ENCODE assay signal across 8 cellular contexts in genomic region chr10:124640538-124641231, GRCh38.
DNase-seq lines count a peak whose midpoint lies in the region; ATAC-seq and TF ChIP-seq lines count a peak whose summit lies in the region.

No MANE protein-coding gene starts in this region.

- TF ChIP-seq CTCF in activated CD8-positive, alpha-beta T cell treated with anti-CD3 and anti-CD28 coated beads for 36 hours (IDR thresholded peaks at IDR 0.05), result no peak

- H3K4me1 Mint-ChIP-seq in activated CD8-positive, alpha-beta T cell treated with anti-CD3 and anti-CD28 coated beads for 36 hours (ENCODE audit: low read depth), result peaks cover 65% of the 10 kb centered on the region
- H3K4me1 Mint-ChIP-seq in memory B cell, result peaks cover 63% of the 10 kb centered on the region

- peak; percentile 56 for ATAC-seq in GM18868 (IDR thresholded peaks at IDR 0.05; ENCODE audit: unreplicated experiment)
- ATAC-seq in HG03039 (IDR thresholded peaks at IDR 0.05; ENCODE audit: unreplicated experiment), result peak; percentile 43
- peak; percentile 40 for ATAC-seq in activated CD8-positive, alpha-beta T cell treated with anti-CD3 and anti-CD28 coated beads for 36 hours
- ATAC-seq in memory B cell (ENCODE audit: low read depth), result peak; percentile 31
- no peak for ATAC-seq in GM21528 (IDR thresholded peaks at IDR 0.05; ENCODE audit: low FRiP score, unreplicated experiment)

- peak overlapping the region; percentile 85 for H3K27ac Mint-ChIP-seq in activated CD8-positive, alpha-beta T cell treated with anti-CD3 and anti-CD28 coated beads for 36 hours
- H3K27ac Mint-ChIP-seq in memory B cell, result peak overlapping the region; percentile 96

- peaks cover 5% of the 10 kb centered on the region for H3K36me3 Mint-ChIP-seq in activated CD8-positive, alpha-beta T cell treated with anti-CD3 and anti-CD28 coated beads for 36 hours (ENCODE audit: low read depth)
- H3K36me3 Mint-ChIP-seq in memory B cell, result peaks cover 4% of the 10 kb centered on the region

- H3K4me3 Mint-ChIP-seq in activated CD8-positive, alpha-beta T cell treated with anti-CD3 and anti-CD28 coated beads for 36 hours, result peak overlapping the region; percentile 24
- H3K4me3 Mint-ChIP-seq in memory B cell, result peak overlapping the region; percentile 77

- DNase-seq in activated CD8-positive, alpha-beta T cell treated with anti-CD3 and anti-CD28 coated beads for 36 hours, result no peak
- DNase-seq in memory B cell (ENCODE audit: low spot score in 2 of 2), result no peak
- DNase-seq in stimulated activated CD4-positive, alpha-beta T cell treated with anti-CD3 and anti-CD28 coated beads, Interleukin-4, amount 100 ng/mL, for 4 hours, result no peak
- no peak for DNase-seq in Ammon's horn (ENCODE audit: low spot score)
- DNase-seq in A172 (ENCODE audit: low spot score), result no peak

- CTCF ChIA-PET in activated CD8-positive, alpha-beta T cell treated with anti-CD3 and anti-CD28 coated beads for 36 hours (lab: Charles Lee), result interaction anchor here (1.0 to 1.8 kb wide), 2 partner anchors 31 to 47 kb away, joined by 3 to 5 read pairs; no protein-coding TSS in a partner anchor

- no peaks in the 10 kb centered on the region for H3K9me3 Mint-ChIP-seq in activated CD8-positive, alpha-beta T cell treated with anti-CD3 and anti-CD28 coated beads for 36 hours
- H3K9me3 Mint-ChIP-seq in memory B cell, result no peaks in the 10 kb centered on the region

- intact Hi-C loops in activated CD8-positive, alpha-beta T cell treated with anti-CD3 and anti-CD28 coated beads for 36 hours (cut with micrococcal nuclease), result loop anchor here (10.0 kb wide), 1 partner anchor 84 kb away; no protein-coding TSS in a partner anchor

- POLR2A ChIA-PET in activated CD8-positive, alpha-beta T cell treated with anti-CD3 and anti-CD28 coated beads for 36 hours (lab: Charles Lee), result interaction anchor here (1.0 kb wide), 1 partner anchor 102 kb away, joined by 3 read pairs; no protein-coding TSS in a partner anchor

- no peaks in the 10 kb centered on the region for H3K27me3 Mint-ChIP-seq in activated CD8-positive, alpha-beta T cell treated with anti-CD3 and anti-CD28 coated beads for 36 hours
- H3K27me3 Mint-ChIP-seq in memory B cell, result no peaks in the 10 kb centered on the region
